Comparison of ENCODE assay signal across 9 cellular contexts in the genomic region with DNA sequence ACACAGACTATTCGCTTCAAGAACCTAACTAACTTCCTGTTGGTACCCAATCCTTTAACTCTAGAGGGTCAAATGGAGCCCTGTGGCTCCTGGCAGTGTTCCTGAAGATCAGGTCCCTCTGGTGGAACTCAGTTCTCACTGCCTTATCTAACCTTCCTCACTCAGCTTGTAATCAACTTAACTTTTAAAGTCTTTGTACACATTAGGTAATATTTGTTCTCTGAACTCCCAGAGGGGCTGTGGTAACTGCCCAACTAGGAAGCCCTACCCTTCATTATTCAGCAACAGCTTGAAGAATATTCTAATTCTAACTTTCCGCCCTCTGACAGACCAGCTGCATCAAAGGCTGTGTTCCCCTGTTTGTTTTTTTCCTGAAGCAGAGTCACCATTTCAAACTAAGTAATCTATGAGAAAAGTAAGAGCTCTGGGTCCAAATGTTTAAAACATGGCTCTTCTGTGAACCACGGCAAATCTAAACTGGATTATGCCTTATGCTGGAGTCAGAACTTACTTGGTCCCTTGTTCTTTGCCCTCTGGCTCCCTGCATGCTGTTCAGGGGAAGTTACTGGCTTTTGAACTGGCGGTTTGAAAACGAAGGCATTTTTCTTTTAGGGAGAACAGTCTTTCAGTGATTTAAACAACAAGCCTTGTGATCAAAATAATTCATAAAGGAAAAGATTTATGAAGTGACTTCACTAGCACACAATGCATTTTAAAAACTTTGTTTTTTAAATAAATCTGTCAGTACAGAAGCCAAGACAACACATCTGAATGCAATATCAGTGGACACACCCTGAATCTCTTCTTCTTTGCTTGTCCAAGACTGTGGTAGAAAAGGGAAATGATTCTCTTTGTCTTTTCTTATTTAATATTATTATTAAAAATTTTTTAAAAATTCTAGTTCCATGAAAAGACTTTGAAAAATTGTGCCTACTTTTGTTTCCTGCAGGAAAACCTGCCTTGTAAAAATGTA.
DNase-seq lines count a peak whose midpoint lies in the region; ATAC-seq and TF ChIP-seq lines count a peak whose summit lies in the region.
"Had no signal": no experiment of that assay in that cellular context is flagged by ENCODE, and none has a peak within 500 bp of the region (broad histone marks: within the 10 kb centered on the region; RNA-seq: fewer than 3 reads in every experiment).

No MANE protein-coding gene starts in this region.

- H3K4me3 ChIP-seq in HFF-Myc (replicated peaks; ENCODE audit: low read depth, low read length) (0 out of 2 replicates have a peak overlapping the region, but pooled peaks have one; percentile 6), dorsolateral prefrontal cortex (peak overlapping the region in 10 of 59 donors; percentile 4 to 23 (median 7)), lower lobe of right lung (no peak overlapping the region), stomach (no peak overlapping the region), MG63 (no peak overlapping the region)

- H3K27me3 ChIP-seq in dorsolateral prefrontal cortex (no peaks in the 10 kb centered on the region), lower lobe of right lung (ENCODE audit: low read depth) (no peaks in the 10 kb centered on the region), stomach (no peaks in the 10 kb centered on the region), MG63 (no peaks in the 10 kb centered on the region)

- intact Hi-C loops in dorsolateral prefrontal cortex (cut with DNase I) (no loop called here), lower lobe of right lung (cut with DNase I) (no loop called here), stomach (cut with DNase I; ENCODE audit: low total_unique reads) (no loop called here)

- WGBS in stomach, 5 donors, result 22 to 43% (median 38%) methylated on average over 5 of the region's 5 CpGs

- TF ChIP-seq CTCF in HFF-Myc (IDR thresholded peaks at IDR 0.05; ENCODE audit: low read depth, low read length, missing control alignments) (no peak), dorsolateral prefrontal cortex (IDR thresholded peaks at IDR 0.05 in 54 of 56, conservative IDR thresholded peaks at IDR 0.05 in 2 of 56; ENCODE audit: low read depth in 1 of 56, partially characterized antibody in 56 of 56) (no peak), lower lobe of right lung (IDR thresholded peaks at IDR 0.05) (no peak), stomach (IDR thresholded peaks at IDR 0.05) (peak in 1 of 7 experiments; percentile 21)

- ATAC-seq in lower lobe of right lung, result peak; percentile 79 to 95
- ATAC-seq: CD8-positive, alpha-beta T cell had no signal

- H3K36me3 ChIP-seq in lower lobe of right lung (no peaks in the 10 kb centered on the region), stomach (no peaks in the 10 kb centered on the region), MG63 (no peaks in the 10 kb centered on the region)

- no peak for TF ChIP-seq POLR2A in stomach (IDR thresholded peaks at IDR 0.05)

- H3K27ac ChIP-seq in dorsolateral prefrontal cortex, result peak overlapping the region in 31 of 59 donors; percentile 4 to 72 (median 41)
- peak overlapping the region; percentile 67 for H3K27ac ChIP-seq in lower lobe of right lung
- H3K27ac ChIP-seq in stomach, result peak overlapping the region in 4 of 5 donors; percentile 54 to 81 (median 75)

- no peak for TF ChIP-seq EP300 in stomach (IDR thresholded peaks at IDR 0.05)

- H3K4me1 ChIP-seq in lower lobe of right lung (peaks cover 23% of the 10 kb centered on the region), stomach (peaks cover 9 to 23% (median 19%) of the 10 kb centered on the region in 4 donors)

- DNase-seq in HFF-Myc (ENCODE audit: extremely low read depth, low read depth) (no peak), dorsolateral prefrontal cortex (no peak), lower lobe of right lung (peak; percentile 41), stomach (peak; percentile 47), HT-29 (ENCODE audit: low spot score) (no peak), MG63 (no peak), T-helper 1 cell (no peak), midbrain (lab: John Stamatoyannopoulos, UW) (no peak)
- DNase-seq: CD8-positive, alpha-beta T cell had no signal

- no peaks in the 10 kb centered on the region for H3K9me3 ChIP-seq in lower lobe of right lung
- H3K9me3 ChIP-seq in stomach, result no peaks in the 10 kb centered on the region
- no peaks in the 10 kb centered on the region; the same call in 1 of the 2 replicates for H3K9me3 ChIP-seq in MG63

Comparison
In these comparisons a context has a peak if more than half of its experiments do, and no peak if none do; other contexts are left out.
1. DNase-seq: peak in lower lobe of right lung (single experiment) and stomach (single experiment); none in HFF-Myc (single experiment), dorsolateral prefrontal cortex (0 of 10), HT-29 (single experiment), MG63 (single experiment), T-helper 1 cell (0 of 5) and midbrain (single experiment).
2. Peak in every context shown above with its lines, with median percentiles within 50 percentile points of each other: H3K27ac ChIP-seq.